Comparison of ENCODE assay signal across 13 cellular contexts in the genomic region with DNA sequence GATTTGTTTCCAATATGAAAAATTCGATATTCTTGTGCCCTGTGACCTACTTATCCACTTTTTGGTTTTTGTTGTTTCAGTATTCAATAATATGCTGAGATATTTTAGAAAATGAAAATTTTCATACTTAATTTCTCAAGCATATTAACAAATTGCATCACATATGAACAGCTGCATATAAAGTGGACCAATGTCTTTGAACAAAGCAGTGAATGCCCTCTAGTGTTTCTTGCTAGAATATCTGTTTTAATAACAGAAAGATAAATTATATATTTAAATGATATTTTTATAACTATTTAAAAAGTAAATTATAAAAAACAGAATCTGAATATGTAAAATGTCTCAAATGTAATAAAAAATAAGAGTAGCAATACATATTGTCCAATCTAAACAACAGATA. TPM values are rescaled to one million over a fixed set of nuclear protein-coding genes. Genes with fewer than 3 reads are reported as not detected.
A peak's percentile ranks its signal among the peaks of the same experiment; 100 is the strongest.
DNase-seq lines count a peak whose midpoint lies in the region; ATAC-seq, FAIRE-seq and TF ChIP-seq lines count a peak whose summit lies in the region.
"Had no signal": no experiment of that assay in that cellular context is flagged by ENCODE, and none has a peak within 500 bp of the region (broad histone marks: within the 10 kb centered on the region; RNA-seq: fewer than 3 reads in every experiment).

No MANE protein-coding gene starts in this region.

- DNase-seq in EH (ENCODE audit: low read depth) = peak; percentile 1
- peak; percentile 61 for DNase-seq in RKO (ENCODE audit: low spot score)
- DNase-seq in fibroblast of lung (ENCODE audit: low read depth in 2 of 2) = peak; percentile 5 to 75
- DNase-seq in NCI-H1417 (lab: John Stamatoyannopoulos, UW) = no peak
- DNase-seq in activated T-cell treated with anti-CD3 and anti-CD28 coated beads, Interleukin-2, amount 50 U/mL, for 1 hour = no peak
- no peak for DNase-seq in left lobe of liver (ENCODE audit: low spot score)
- DNase-seq: activated CD4-positive, alpha-beta T cell treated with anti-CD3 and anti-CD28 coated beads for 4 hours; activated naive CD4-positive, alpha-beta T cell treated with anti-CD3 and anti-CD28 coated beads, Interleukin-2, amount 10 ng/mL, durations not matched to agents 7 days and 5 days; effector memory CD4-positive, alpha-beta T cell; immature natural killer cell; tibial artery had no signal

- no peaks in the 10 kb centered on the region for H3K27me3 Mint-ChIP-seq in stimulated activated memory B cell treated with anti-CD40 and anti-IgM and Interleukin-4, amounts not matched to agents 10 μg/mL and 1 μg/mL and 100 μg/mL, for 72 hours

- no peak overlapping the region for H2AFZ ChIP-seq in fibroblast of lung (ENCODE audit: low read length)

- H3K9me3 ChIP-seq in fibroblast of lung (ENCODE audit: control insufficient read depth, insufficient read depth, low read depth, low read length) = no peaks in the 10 kb centered on the region
- H3K9me3 ChIP-seq: tibial artery had no signal

- no peaks in the 10 kb centered on the region for H3K36me3 ChIP-seq in fibroblast of lung (ENCODE audit: control insufficient read depth, insufficient read depth, low read length)
- H3K36me3 ChIP-seq: tibial artery had no signal

- no peaks in the 10 kb centered on the region for H3K27me3 ChIP-seq in fibroblast of lung (ENCODE audit: control insufficient read depth, insufficient read depth, low read length)

- H3K4me1 ChIP-seq in fibroblast of lung (ENCODE audit: control insufficient read depth, extremely low read depth, insufficient read depth, low read length) = no peaks in the 10 kb centered on the region
- H3K4me1 ChIP-seq: tibial artery had no signal

- H3K9me3 Mint-ChIP-seq in stimulated activated memory B cell treated with anti-CD40 and anti-IgM and Interleukin-4, amounts not matched to agents 10 μg/mL and 1 μg/mL and 100 μg/mL, for 72 hours = no peaks in the 10 kb centered on the region
- H3K9me3 Mint-ChIP-seq: activated naive CD4-positive, alpha-beta T cell treated with anti-CD3 and anti-CD28 coated beads, Interleukin-2, amount 10 ng/mL, durations not matched to agents 7 days and 5 days had no signal

- no peak overlapping the region for H3K27ac ChIP-seq in fibroblast of lung (ENCODE audit: insufficient read depth, low read length)
- H3K27ac ChIP-seq: tibial artery had no signal

- no peak overlapping the region for H3K4me2 ChIP-seq in fibroblast of lung (ENCODE audit: extremely low read depth, insufficient read depth, low read length)

- TF ChIP-seq CTCF in fibroblast of lung (conservative IDR thresholded peaks at IDR 0.05 in 1 of 2, IDR thresholded peaks at IDR 0.05 in 1 of 2; ENCODE audit: low read depth in 1 of 2, low read length in 2 of 2) = peak; percentile 12 to 56

- H3K4me3 Mint-ChIP-seq in stimulated activated memory B cell treated with anti-CD40 and anti-IgM and Interleukin-4, amounts not matched to agents 10 μg/mL and 1 μg/mL and 100 μg/mL, for 72 hours = no peak overlapping the region
- H3K4me3 Mint-ChIP-seq: activated naive CD4-positive, alpha-beta T cell treated with anti-CD3 and anti-CD28 coated beads, Interleukin-2, amount 10 ng/mL, durations not matched to agents 7 days and 5 days; immature natural killer cell had no signal

- no peak for ATAC-seq in stimulated activated memory B cell treated with anti-CD40 and anti-IgM and Interleukin-4, amounts not matched to agents 10 μg/mL and 1 μg/mL and 100 μg/mL, for 72 hours
- no peak for ATAC-seq in left lobe of liver

- H3K79me2 ChIP-seq in fibroblast of lung (ENCODE audit: control insufficient read depth, insufficient read depth, low read length) = no peaks in the 10 kb centered on the region

- no peaks in the 10 kb centered on the region for H3K4me1 Mint-ChIP-seq in stimulated activated memory B cell treated with anti-CD40 and anti-IgM and Interleukin-4, amounts not matched to agents 10 μg/mL and 1 μg/mL and 100 μg/mL, for 72 hours
- H3K4me1 Mint-ChIP-seq: activated naive CD4-positive, alpha-beta T cell treated with anti-CD3 and anti-CD28 coated beads, Interleukin-2, amount 10 ng/mL, durations not matched to agents 7 days and 5 days; immature natural killer cell had no signal

- FAIRE-seq in A204.1 (lab: Jason Lieb, UNC) = peak; percentile 97

- H4K20me1 ChIP-seq in fibroblast of lung (ENCODE audit: control insufficient read depth, extremely low read depth, insufficient read depth, low read length) = no peaks in the 10 kb centered on the region

- no peaks in the 10 kb centered on the region for H3K36me3 Mint-ChIP-seq in stimulated activated memory B cell treated with anti-CD40 and anti-IgM and Interleukin-4, amounts not matched to agents 10 μg/mL and 1 μg/mL and 100 μg/mL, for 72 hours
- H3K36me3 Mint-ChIP-seq: activated naive CD4-positive, alpha-beta T cell treated with anti-CD3 and anti-CD28 coated beads, Interleukin-2, amount 10 ng/mL, durations not matched to agents 7 days and 5 days; immature natural killer cell had no signal

- no peak overlapping the region for H3K4me3 ChIP-seq in fibroblast of lung (replicated peaks in 1 of 4; ENCODE audit: control extremely low read depth in 1 of 4, insufficient read depth in 1 of 4, low read depth in 3 of 4, low read length in 4 of 4)
- H3K4me3 ChIP-seq: tibial artery had no signal

- no peak overlapping the region for H3K27ac Mint-ChIP-seq in stimulated activated memory B cell treated with anti-CD40 and anti-IgM and Interleukin-4, amounts not matched to agents 10 μg/mL and 1 μg/mL and 100 μg/mL, for 72 hours
- H3K27ac Mint-ChIP-seq: activated naive CD4-positive, alpha-beta T cell treated with anti-CD3 and anti-CD28 coated beads, Interleukin-2, amount 10 ng/mL, durations not matched to agents 7 days and 5 days; immature natural killer cell had no signal

- H3K9ac ChIP-seq in fibroblast of lung (ENCODE audit: insufficient read depth, low read length) = no peak overlapping the region

RNA-seq across cellular contexts. Expression of gene INTU, which starts 31.7 kb away (rescaled TPM):
- total RNA-seq in fibroblast of lung (9.5 and 9.6 TPM in 2 replicates), left lobe of liver (1.1 TPM)
- 2.4 and 5.6 TPM in 2 replicates for polyA plus RNA-seq in fibroblast of lung
- 1.3 and 2.5 TPM in 2 replicates for polyA plus RNA-seq in fibroblast of lung (2012)
- polyA minus RNA-seq in fibroblast of lung (ENCODE audit: low replicate concordance) = 1.3 and 2.5 TPM in 2 replicates

Comparison
In these comparisons a context has a peak if more than half of its experiments do, and no peak if none do; other contexts are left out.
1. DNase-seq: peak in EH (single experiment), RKO (single experiment) and fibroblast of lung (2 of 2); none in NCI-H1417 (0 of 3), activated T-cell treated with anti-CD3 and anti-CD28 coated beads, Interleukin-2, amount 50 U/mL, for 1 hour (single experiment) and left lobe of liver (single experiment).